8 cellular contexts compared by ENCODE assay signal in genomic region chrX:136781180-136781797, GRCh38. TPM values are rescaled to one million over a fixed set of nuclear protein-coding genes. Genes with fewer than 3 reads are reported as not detected.
DNase-seq lines count a peak whose midpoint lies in the region; ATAC-seq and TF ChIP-seq lines count a peak whose summit lies in the region.

No MANE protein-coding gene starts in this region.

- no peaks in the 10 kb centered on the region for H3K9me3 Mint-ChIP-seq in activated CD8-positive, alpha-beta T cell treated with anti-CD3 and anti-CD28 coated beads for 36 hours

- intact Hi-C loops in activated CD8-positive, alpha-beta T cell treated with anti-CD3 and anti-CD28 coated beads for 36 hours (cut with micrococcal nuclease): no loop called here
- intact Hi-C loops in left lung (cut with DNase I): no loop called here

- DNase-seq in AG04450 (ENCODE audit: low read depth, low spot score) (no peak), left lung (no peak), DMS114 treated with DMSO at 0.1 percent for 48 hours (lab: John Stamatoyannopoulos, UW; ENCODE audit: unreplicated experiment) (no peak), HUDEP-2 (lab: John Stamatoyannopoulos, UW; ENCODE audit: unreplicated experiment in 76 of 76) (no peak)
- no peak for DNase-seq in activated CD8-positive, alpha-beta T cell treated with anti-CD3 and anti-CD28 coated beads for 36 hours
- DNase-seq in stimulated activated CD4-positive, alpha-beta T cell treated with anti-CD3 and anti-CD28 coated beads, Interleukin-2, amount 100 ng/mL, for 48 hours: no peak
- no peak for DNase-seq in activated CD4-positive, CD25-positive, alpha-beta regulatory T cell (lab: John Stamatoyannopoulos, UW)

- no peak for ATAC-seq in activated CD8-positive, alpha-beta T cell treated with anti-CD3 and anti-CD28 coated beads for 36 hours
- ATAC-seq in left lung: peak; percentile 41

- H3K27me3 ChIP-seq in AG04450 (ENCODE audit: control insufficient read depth, insufficient read depth, low read length) (no peaks in the 10 kb centered on the region), left lung (no peaks in the 10 kb centered on the region)

- H3K27ac ChIP-seq in AG04450 (ENCODE audit: low read depth, low read length) (peak overlapping the region; percentile 21), left lung (peak overlapping the region; percentile 10 to 83)

- peak overlapping the region; percentile 77 for H3K4me3 Mint-ChIP-seq in activated CD8-positive, alpha-beta T cell treated with anti-CD3 and anti-CD28 coated beads for 36 hours

- H3K27me3 Mint-ChIP-seq in activated CD8-positive, alpha-beta T cell treated with anti-CD3 and anti-CD28 coated beads for 36 hours: no peaks in the 10 kb centered on the region

- CTCF ChIA-PET in AG04450 (lab: Charles Lee): no interaction called here
- CTCF ChIA-PET in activated CD8-positive, alpha-beta T cell treated with anti-CD3 and anti-CD28 coated beads for 36 hours (lab: Charles Lee): no interaction called here

- H3K4me1 Mint-ChIP-seq in activated CD8-positive, alpha-beta T cell treated with anti-CD3 and anti-CD28 coated beads for 36 hours (ENCODE audit: low read depth): peaks cover 48% of the 10 kb centered on the region

- peak overlapping the region; percentile 99 for H3K27ac Mint-ChIP-seq in activated CD8-positive, alpha-beta T cell treated with anti-CD3 and anti-CD28 coated beads for 36 hours

- TF ChIP-seq CTCF in AG04450 (IDR thresholded peaks at IDR 0.05; ENCODE audit: low read depth, low read length) (no peak), left lung (IDR thresholded peaks at IDR 0.05) (no peak)
- TF ChIP-seq CTCF in activated CD8-positive, alpha-beta T cell treated with anti-CD3 and anti-CD28 coated beads for 36 hours (IDR thresholded peaks at IDR 0.05): no peak

- POLR2A ChIA-PET in AG04450 (lab: Yijun Ruan, JAX): interaction anchor here (0.7 kb wide), 1 partner anchor 99 kb away, joined by 3 read pairs; the partner anchor contains the start of gene RBMX
- POLR2A ChIA-PET in activated CD8-positive, alpha-beta T cell treated with anti-CD3 and anti-CD28 coated beads for 36 hours (lab: Charles Lee): interaction anchor here (0.9 kb wide), 1 partner anchor 13 kb away, joined by 10 read pairs; no protein-coding TSS in a partner anchor

- peaks cover 21% of the 10 kb centered on the region for H3K36me3 Mint-ChIP-seq in activated CD8-positive, alpha-beta T cell treated with anti-CD3 and anti-CD28 coated beads for 36 hours (ENCODE audit: low read depth)

- H3K9me3 ChIP-seq in AG04450 (ENCODE audit: control insufficient read depth, insufficient read depth, low read length) (no peaks in the 10 kb centered on the region), left lung (no peaks in the 10 kb centered on the region)

- no peaks in the 10 kb centered on the region for H3K36me3 ChIP-seq in left lung

- H3K4me1 ChIP-seq in left lung: peaks cover 0 to 12% of the 10 kb centered on the region in 2 donors

- H3K4me3 ChIP-seq in AG04450 (ENCODE audit: low read depth, low read length) (no peak overlapping the region), GM08714 (ENCODE audit: low read length) (peak overlapping the region; percentile 29; the same call in 1 of the 2 replicates), left lung (peak overlapping the region in 1 of 2 donors; percentile 29)

RNA-seq across cellular contexts. Expression of gene ARHGEF6, which starts 0.6 kb away (rescaled TPM):
- polyA plus RNA-seq in AG04450 (2011; rRNA removed): 5.6 and 6.8 TPM in 2 replicates
- polyA minus RNA-seq in AG04450 (2011; rRNA and poly(A)+ RNA removed): 3.2 and 5.2 TPM in 2 replicates
- 10 to 100 TPM; 45.7 to 45.8 TPM for total RNA-seq in activated CD8-positive, alpha-beta T cell treated with anti-CD3 and anti-CD28 coated beads for 36 hours
- total RNA-seq in left lung: 10 to 100 TPM; 11.9 to 18.0 TPM
